23 cellular contexts compared by ENCODE assay signal in the genomic region with DNA sequence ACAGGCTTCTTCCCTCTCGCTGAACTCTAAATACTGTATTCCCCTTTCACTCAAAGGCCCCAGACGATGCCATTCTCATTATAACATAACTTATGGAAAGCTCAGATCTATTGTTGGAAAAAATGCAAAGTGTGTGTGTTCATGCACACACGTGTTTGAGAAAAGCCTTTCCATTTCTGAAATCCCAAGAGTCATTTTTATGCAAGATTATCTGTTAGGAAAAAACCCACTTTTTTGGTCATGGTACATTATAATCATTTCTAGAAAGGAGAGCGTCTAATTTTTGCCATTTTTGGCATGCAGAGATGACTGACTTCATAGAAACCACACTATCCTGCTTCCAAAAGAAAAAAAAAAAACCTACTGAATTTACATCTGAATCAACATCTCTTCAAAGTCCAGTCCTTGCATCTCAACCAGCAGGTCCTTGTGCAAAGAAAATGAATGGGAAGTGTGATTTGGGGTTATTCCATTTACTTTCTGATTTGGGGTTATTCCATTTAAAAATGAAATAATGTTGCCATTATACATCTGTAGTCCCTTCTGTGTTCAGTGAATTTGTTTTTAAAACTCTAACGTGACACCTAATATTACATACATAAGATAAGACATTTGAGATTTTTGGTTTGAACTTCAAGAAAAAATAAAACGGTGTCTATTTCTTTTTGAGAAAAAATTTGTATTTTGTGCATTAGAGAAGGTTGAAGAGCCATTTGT.
DNase-seq lines count a peak whose midpoint lies in the region; ATAC-seq, FAIRE-seq and TF ChIP-seq lines count a peak whose summit lies in the region.
"Had no signal": no experiment of that assay in that cellular context is flagged by ENCODE, and none has a peak within 500 bp of the region (broad histone marks: within the 10 kb centered on the region; RNA-seq: fewer than 3 reads in every experiment).

No MANE protein-coding gene starts in this region.

- RAD21 ChIA-PET in GM12878 (lab: Charles Lee; ENCODE audit: unreplicated experiment), result no interaction called here

- 35% methylated on average over 6 of the region's 6 CpGs for WGBS in GM12878 (ENCODE audit: insufficient coverage, insufficient replicate concordance, low lambda C conversion rate, missing lambda C conversion rate)
- 82% methylated on average over 6 of the region's 6 CpGs for WGBS in prostate gland
- WGBS in neuronal stem cell (ENCODE audit: extremely low coverage in 2 of 2, insufficient read length in 2 of 2, insufficient replicate concordance in 1 of 2), 2 donors, result no CpG with 5 or more reads among the region's 6 CpGs

- TF ChIP-seq CTCF in Caco-2 (IDR thresholded peaks at IDR 0.05; ENCODE audit: insufficient read depth in 1 of 2, low read depth in 1 of 2, low read length in 1 of 2, severe bottlenecking in 1 of 2, unreplicated experiment in 1 of 2) (no peak), GM12878 (IDR thresholded peaks at IDR 0.05 in 2 of 3, conservative IDR thresholded peaks at IDR 0.05 in 1 of 3; ENCODE audit: control insufficient read depth in 2 of 3, extremely low read depth in 1 of 3, insufficient read depth in 1 of 3, low read depth in 3 of 3, low read length in 3 of 3) (no peak), prostate gland (IDR thresholded peaks at IDR 0.05) (no peak)

- H4K20me1 ChIP-seq in GM12878 (ENCODE audit: control insufficient read depth, insufficient read depth), result no peaks in the 10 kb centered on the region

- H3K36me3 ChIP-seq in Caco-2 (ENCODE audit: control insufficient read depth, insufficient read depth, low read length) (no peaks in the 10 kb centered on the region), GM12878 (ENCODE audit: control insufficient read depth in 2 of 2, insufficient read depth in 2 of 2, low read length in 1 of 2) (peaks cover 0 to 2% of the 10 kb centered on the region in 2 experiments; a peak in 1 of 4 replicates), prostate gland (no peaks in the 10 kb centered on the region), neuronal stem cell (replicated peaks in 1 of 2; ENCODE audit: control insufficient read depth in 2 of 2, insufficient read depth in 2 of 2, low read length in 2 of 2) (peaks cover 0 to 7% of the 10 kb centered on the region in 2 donors)

- H3K9me3 ChIP-seq in Caco-2, result no peaks in the 10 kb centered on the region
- H3K9me3 ChIP-seq in GM12878 (replicated peaks; ENCODE audit: control insufficient read depth, insufficient read depth, low read length), result no peaks in the 10 kb centered on the region
- no peaks in the 10 kb centered on the region for H3K9me3 ChIP-seq in prostate gland
- H3K9me3 ChIP-seq in neuronal stem cell (replicated peaks in 1 of 2; ENCODE audit: control insufficient read depth in 2 of 2, insufficient read depth in 1 of 2, low read depth in 1 of 2, low read length in 2 of 2), result no peaks in the 10 kb centered on the region
- H3K9me3 ChIP-seq: body of pancreas, esophagus squamous epithelium, MG63, SK-N-SH, upper lobe of right lung had no signal

- no peak overlapping the region for H4K8ac ChIP-seq in neuronal stem cell (ENCODE audit: low read depth, low read length)

- in situ Hi-C loops in GM12878 (cut with MboI), result no loop called here

- H3K4ac ChIP-seq in neuronal stem cell (ENCODE audit: low read length), result no peak overlapping the region

- H3K79me2 ChIP-seq in GM12878 (ENCODE audit: control insufficient read depth, insufficient read depth, low read length), result no peaks in the 10 kb centered on the region

- no peak for FAIRE-seq in GM12878 (lab: Jason Lieb, UNC)

- H3K27me3 ChIP-seq in Caco-2 (replicated peaks; ENCODE audit: control insufficient read depth, insufficient read depth, low read length) (no peaks in the 10 kb centered on the region), GM12878 (replicated peaks in 1 of 2; ENCODE audit: control insufficient read depth in 2 of 2, insufficient read depth in 2 of 2, low read length in 1 of 2) (no peaks in the 10 kb centered on the region), prostate gland (replicated peaks; ENCODE audit: insufficient read depth) (no peaks in the 10 kb centered on the region), neuronal stem cell (ENCODE audit: control insufficient read depth in 3 of 3, insufficient read depth in 3 of 3, low read depth in 1 of 3, low read length in 3 of 3) (no peaks in the 10 kb centered on the region)
- H3K27me3 ChIP-seq: body of pancreas, esophagus squamous epithelium, MG63, upper lobe of right lung had no signal

- no TSS peak for BruUV-seq in Caco-2 (replicated peaks; lab: Mats Ljungman, UMichigan)
- BruUV-seq in GM12878 (replicated peaks; lab: Mats Ljungman, UMichigan), result no TSS peak

- no peak overlapping the region for H2BK120ac ChIP-seq in neuronal stem cell (ENCODE audit: low read depth, low read length)

- ATAC-seq in T-cell (replicated peaks in 1 of 4), result no peak
- ATAC-seq in GM12878, result no peak
- no peak for ATAC-seq in GM18498 (IDR thresholded peaks at IDR 0.05; ENCODE audit: unreplicated experiment)
- ATAC-seq in Right ventricle myocardium inferior, result no peak
- ATAC-seq: body of pancreas, HCT116, left lobe of liver, upper lobe of right lung had no signal

- H3K9ac ChIP-seq in GM12878 (ENCODE audit: control insufficient read depth, insufficient read depth, low read length) (no peak overlapping the region), neuronal stem cell (ENCODE audit: low read depth, low read length, poor library complexity) (no peak overlapping the region)
- H3K9ac ChIP-seq: SK-N-SH had no signal

- H3K4me3 Mint-ChIP-seq in Caco-2 (ENCODE audit: unreplicated experiment), result no peak overlapping the region
- no peak overlapping the region for H3K4me3 Mint-ChIP-seq in T-cell
- H3K4me3 Mint-ChIP-seq: IgD-negative memory B cell, neural crest cell had no signal

- no peak overlapping the region for H2BK12ac ChIP-seq in neuronal stem cell (ENCODE audit: low read length)

- TF ChIP-seq EP300 in GM12878 (IDR thresholded peaks at IDR 0.05; ENCODE audit: borderline replicate concordance in 1 of 2, control insufficient read depth in 1 of 2, low read depth in 2 of 2, low read length in 2 of 2), result no peak

- intact Hi-C loops in Caco-2 (cut with micrococcal nuclease; ENCODE audit: unreplicated experiment), result no loop called here
- intact Hi-C loops in GM12878 (cut with micrococcal nuclease; ENCODE audit: unreplicated experiment), result no loop called here
- intact Hi-C loops in prostate gland (cut with DNase I), result no loop called here
- intact Hi-C loops in Right ventricle myocardium inferior (cut with DNase I), result no loop called here

- H3K9me3 Mint-ChIP-seq in Caco-2 (ENCODE audit: unreplicated experiment) (no peaks in the 10 kb centered on the region), T-cell (no peaks in the 10 kb centered on the region)
- H3K9me3 Mint-ChIP-seq: IgD-negative memory B cell, neural crest cell had no signal

- H3K23ac ChIP-seq in neuronal stem cell (ENCODE audit: low read depth, low read length, poor library complexity), result no peak overlapping the region

- H3K4me1 ChIP-seq in Caco-2 (peaks cover 23% of the 10 kb centered on the region), GM12878 (ENCODE audit: control insufficient read depth, insufficient read depth, low read length) (no peaks in the 10 kb centered on the region), prostate gland (replicated peaks) (peaks cover 24% of the 10 kb centered on the region), neuronal stem cell (ENCODE audit: control insufficient read depth in 2 of 2, insufficient read depth in 1 of 2, low read depth in 1 of 2, low read length in 2 of 2) (peaks cover 5 to 8% of the 10 kb centered on the region in 2 donors)

- peaks cover 23% of the 10 kb centered on the region for H3K4me1 Mint-ChIP-seq in Caco-2 (ENCODE audit: low read depth, unreplicated experiment)
- peaks cover 34 to 43% (median 41%) of the 10 kb centered on the region in 3 donors for H3K4me1 Mint-ChIP-seq in T-cell

- H3K14ac ChIP-seq in neuronal stem cell (ENCODE audit: low read length), result no peak overlapping the region

- POLR2A ChIA-PET in Caco-2 (lab: Charles Lee), result interaction anchor here (0.5 kb wide), 1 partner anchor 18 kb away, joined by 3 read pairs; no protein-coding TSS in a partner anchor
- POLR2A ChIA-PET in T-cell (lab: Charles Lee), result no interaction called here
- POLR2A ChIA-PET in GM12878 (lab: Charles Lee), result no interaction called here

- no peak overlapping the region for H2BK5ac ChIP-seq in neuronal stem cell (ENCODE audit: low read length)

- TF ChIP-seq RAD21 in GM12878 (IDR thresholded peaks at IDR 0.05; ENCODE audit: insufficient read depth, low read depth, low read length), result no peak

- H3K18ac ChIP-seq in neuronal stem cell (ENCODE audit: low read length), result no peak overlapping the region

- H2AFZ ChIP-seq in GM12878 (ENCODE audit: control insufficient read depth, low read depth, low read length) (no peak overlapping the region), neuronal stem cell (ENCODE audit: low read length) (no peak overlapping the region)

- H3K27ac ChIP-seq in GM12878 (ENCODE audit: control insufficient read depth, insufficient read depth), result no peak overlapping the region
- H3K27ac ChIP-seq in prostate gland, result peak overlapping the region; percentile 29 to 76
- no peak overlapping the region for H3K27ac ChIP-seq in neuronal stem cell (replicated peaks; ENCODE audit: low read length)
- H3K27ac ChIP-seq: body of pancreas, upper lobe of right lung had no signal

- CTCF ChIA-PET in Caco-2 (lab: Charles Lee) (no interaction called here), T-cell (lab: Charles Lee) (no interaction called here), GM12878 (lab: Yijun Ruan, JAX) (no interaction called here)

- no peak overlapping the region for H2AK5ac ChIP-seq in neuronal stem cell (ENCODE audit: low read depth, low read length)

- H3K36me3 Mint-ChIP-seq in Caco-2 (ENCODE audit: insufficient read depth, unreplicated experiment) (peaks cover 40% of the 10 kb centered on the region), T-cell (peaks cover 39% of the 10 kb centered on the region)

- DNase-seq in Caco-2 (no peak), T-cell (no peak), GM12878 (ENCODE audit: low read depth, low spot score) (no peak), prostate gland (ENCODE audit: low spot score) (no peak), Right ventricle myocardium inferior (ENCODE audit: missing footprints) (no peak), neuronal stem cell (ENCODE audit: low spot score) (no peak)
- DNase-seq: AML-193; body of pancreas; COR-L47; effector CD8-positive, alpha-beta T cell; esophagus squamous epithelium; MG63; midbrain; NCI-H1436 treated with DMSO at 0.1 percent for 48 hours; SK-N-SH; stimulated activated CD4-positive, alpha-beta T cell treated with anti-CD3 and anti-CD28 coated beads, Interleukin-2, amount 100 ng/mL, for 48 hours; upper lobe of right lung had no signal

- no peak overlapping the region for H4K91ac ChIP-seq in neuronal stem cell (ENCODE audit: low read depth, low read length, poor library complexity)

- no peak overlapping the region for H2BK15ac ChIP-seq in neuronal stem cell (ENCODE audit: low read length)

- H3K27ac Mint-ChIP-seq in Caco-2 (ENCODE audit: unreplicated experiment) (peak overlapping the region; percentile 53), T-cell (peak overlapping the region; percentile 39 to 40)

- no peak for TF ChIP-seq POLR2A in GM12878 (IDR thresholded peaks at IDR 0.05; ENCODE audit: low read depth, low read length)
- no peak for TF ChIP-seq POLR2A in prostate gland (IDR thresholded peaks at IDR 0.05)

- SMC1A ChIA-PET in GM12878 (lab: Charles Lee; ENCODE audit: uncharacterized antibody, unreplicated experiment), result interaction anchor here (1.4 kb wide), 1 partner anchor 126 kb away, joined by 3 read pairs; no protein-coding TSS in a partner anchor

- no peak overlapping the region for H3K4me2 ChIP-seq in GM12878 (ENCODE audit: control insufficient read depth, insufficient read depth)
- no peak overlapping the region for H3K4me2 ChIP-seq in neuronal stem cell (ENCODE audit: insufficient read depth, low read length, poor library complexity, severe bottlenecking)
- H3K4me2 ChIP-seq: SK-N-SH, smooth muscle cell had no signal

- no peaks in the 10 kb centered on the region for H3K79me1 ChIP-seq in neuronal stem cell (ENCODE audit: low read depth, low read length)

- H3K27me3 Mint-ChIP-seq in Caco-2 (ENCODE audit: insufficient read depth, unreplicated experiment), result no peaks in the 10 kb centered on the region
- no peaks in the 10 kb centered on the region for H3K27me3 Mint-ChIP-seq in T-cell
- H3K27me3 Mint-ChIP-seq: IgD-negative memory B cell had no signal

- no peak overlapping the region for H3K4me3 ChIP-seq in Caco-2 (ENCODE audit: low read depth, low read length)
- no peak overlapping the region for H3K4me3 ChIP-seq in GM12878
- no peak overlapping the region for H3K4me3 ChIP-seq in prostate gland
- H3K4me3 ChIP-seq in neuronal stem cell (ENCODE audit: low read length in 2 of 2), result no peak overlapping the region
- H3K4me3 ChIP-seq: body of pancreas, esophagus squamous epithelium, MG63, smooth muscle cell, upper lobe of right lung had no signal

Comparison
In these comparisons a context has a peak if more than half of its experiments do, and no peak if none do; other contexts are left out.
1. H3K27ac ChIP-seq: peak in prostate gland (2 of 2); none in GM12878 (single experiment) and neuronal stem cell (single experiment).